Comparison of ENCODE assay signal across 14 cellular contexts in genomic region chr13:95745752-95746151, GRCh38.
DNase-seq lines count a peak whose midpoint lies in the region; ATAC-seq and TF ChIP-seq lines count a peak whose summit lies in the region.
"Had no signal": no experiment of that assay in that cellular context is flagged by ENCODE, and none has a peak within 500 bp of the region (broad histone marks: within the 10 kb centered on the region; RNA-seq: fewer than 3 reads in every experiment).

No MANE protein-coding gene starts in this region.

- TF ChIP-seq CTCF in foreskin fibroblast (IDR thresholded peaks at IDR 0.05; ENCODE audit: low read depth, low read length) = peak; percentile 15
- TF ChIP-seq CTCF in dorsolateral prefrontal cortex (IDR thresholded peaks at IDR 0.05 in 54 of 56, conservative IDR thresholded peaks at IDR 0.05 in 2 of 56; ENCODE audit: low read depth in 1 of 56, partially characterized antibody in 56 of 56) = no peak

- DNase-seq in Right ventricle myocardium inferior (ENCODE audit: missing footprints) (no peak), right cardiac atrium (no peak), SK-MEL-5 (ENCODE audit: low read depth, low spot score) (peak; percentile 29), foreskin fibroblast (no peak), NCI-H146 treated with DMSO at 0.1 percent for 48 hours (lab: John Stamatoyannopoulos, UW; ENCODE audit: unreplicated experiment) (no peak), dorsolateral prefrontal cortex (no peak)
- DNase-seq in stimulated activated effector memory CD8-positive, alpha-beta T cell treated with anti-CD3 and anti-CD28 coated beads, Interleukin-12 subunit alpha, Interleukin-12 subunit beta, amount 100 ng/mL, for 72 hours (ENCODE audit: low spot score in 2 of 2) = no peak
- DNase-seq: anterior cingulate cortex, DMS79, KBM-7, NCI-H2171 treated with DMSO at 0.1 percent for 48 hours, Peyer's patch, sigmoid colon had no signal

- H3K9me3 Mint-ChIP-seq in stimulated activated effector memory CD8-positive, alpha-beta T cell treated with anti-CD3 and anti-CD28 coated beads, Interleukin-12 subunit alpha, Interleukin-12 subunit beta, amount 100 ng/mL, for 72 hours = no peaks in the 10 kb centered on the region

- peaks cover 4% of the 10 kb centered on the region for H3K36me3 Mint-ChIP-seq in stimulated activated effector memory CD8-positive, alpha-beta T cell treated with anti-CD3 and anti-CD28 coated beads, Interleukin-12 subunit alpha, Interleukin-12 subunit beta, amount 100 ng/mL, for 72 hours

- no peak overlapping the region for H3K4me3 Mint-ChIP-seq in stimulated activated effector memory CD8-positive, alpha-beta T cell treated with anti-CD3 and anti-CD28 coated beads, Interleukin-12 subunit alpha, Interleukin-12 subunit beta, amount 100 ng/mL, for 72 hours

- ATAC-seq in Right ventricle myocardium inferior (peak; percentile 26), right cardiac atrium (no peak), HG03196 (IDR thresholded peaks at IDR 0.05; ENCODE audit: unreplicated experiment) (no peak)
- ATAC-seq in stimulated activated effector memory CD8-positive, alpha-beta T cell treated with anti-CD3 and anti-CD28 coated beads, Interleukin-12 subunit alpha, Interleukin-12 subunit beta, amount 100 ng/mL, for 72 hours = peak; percentile 44

- intact Hi-C loops in Right ventricle myocardium inferior (cut with DNase I) = no loop called here
- intact Hi-C loops in right cardiac atrium (cut with DNase I) = no loop called here
- intact Hi-C loops in dorsolateral prefrontal cortex (cut with DNase I) = no loop called here

- no peak overlapping the region for H3K27ac Mint-ChIP-seq in stimulated activated effector memory CD8-positive, alpha-beta T cell treated with anti-CD3 and anti-CD28 coated beads, Interleukin-12 subunit alpha, Interleukin-12 subunit beta, amount 100 ng/mL, for 72 hours

- H3K27ac ChIP-seq in right cardiac atrium (ENCODE audit: low read length) = no peak overlapping the region
- H3K27ac ChIP-seq in dorsolateral prefrontal cortex = no peak overlapping the region
- H3K27ac ChIP-seq: Peyer's patch, sigmoid colon had no signal

- in situ Hi-C loops in SK-MEL-5 (cut with HindIII; ENCODE audit: low pct_unique_long_range_greater_than_20kb, low sequenced_read_pairs) = no loop called here

- H3K9me3 ChIP-seq in right cardiac atrium (ENCODE audit: control insufficient read depth, low read length) = no peaks in the 10 kb centered on the region
- H3K9me3 ChIP-seq: Peyer's patch, sigmoid colon had no signal

- H3K27me3 ChIP-seq in right cardiac atrium (ENCODE audit: control insufficient read depth, insufficient read depth) (no peaks in the 10 kb centered on the region), dorsolateral prefrontal cortex (no peaks in the 10 kb centered on the region)
- H3K27me3 ChIP-seq: Peyer's patch, sigmoid colon had no signal

- 75% methylated on average over 2 of the region's 2 CpGs for WGBS in right cardiac atrium

- peaks cover 12% of the 10 kb centered on the region for H3K4me1 ChIP-seq in right cardiac atrium (ENCODE audit: control insufficient read depth, insufficient read depth, low read length)
- H3K4me1 ChIP-seq: Peyer's patch had no signal

- peaks cover 36% of the 10 kb centered on the region for H3K4me1 Mint-ChIP-seq in stimulated activated effector memory CD8-positive, alpha-beta T cell treated with anti-CD3 and anti-CD28 coated beads, Interleukin-12 subunit alpha, Interleukin-12 subunit beta, amount 100 ng/mL, for 72 hours

- no peak overlapping the region for H3K4me3 ChIP-seq in right cardiac atrium (ENCODE audit: low read length)
- no peak overlapping the region for H3K4me3 ChIP-seq in foreskin fibroblast (ENCODE audit: low read depth in 1 of 2, low read length in 2 of 2)
- H3K4me3 ChIP-seq in dorsolateral prefrontal cortex = no peak overlapping the region
- H3K4me3 ChIP-seq: Peyer's patch, sigmoid colon had no signal

Comparison
In these comparisons a context has a peak if more than half of its experiments do, and no peak if none do; other contexts are left out.
1. ATAC-seq: peak in Right ventricle myocardium inferior (single experiment) and stimulated activated effector memory CD8-positive, alpha-beta T cell treated with anti-CD3 and anti-CD28 coated beads, Interleukin-12 subunit alpha, Interleukin-12 subunit beta, amount 100 ng/mL, for 72 hours (single experiment); none in right cardiac atrium (0 of 2) and HG03196 (single experiment).